In the genomic region with DNA sequence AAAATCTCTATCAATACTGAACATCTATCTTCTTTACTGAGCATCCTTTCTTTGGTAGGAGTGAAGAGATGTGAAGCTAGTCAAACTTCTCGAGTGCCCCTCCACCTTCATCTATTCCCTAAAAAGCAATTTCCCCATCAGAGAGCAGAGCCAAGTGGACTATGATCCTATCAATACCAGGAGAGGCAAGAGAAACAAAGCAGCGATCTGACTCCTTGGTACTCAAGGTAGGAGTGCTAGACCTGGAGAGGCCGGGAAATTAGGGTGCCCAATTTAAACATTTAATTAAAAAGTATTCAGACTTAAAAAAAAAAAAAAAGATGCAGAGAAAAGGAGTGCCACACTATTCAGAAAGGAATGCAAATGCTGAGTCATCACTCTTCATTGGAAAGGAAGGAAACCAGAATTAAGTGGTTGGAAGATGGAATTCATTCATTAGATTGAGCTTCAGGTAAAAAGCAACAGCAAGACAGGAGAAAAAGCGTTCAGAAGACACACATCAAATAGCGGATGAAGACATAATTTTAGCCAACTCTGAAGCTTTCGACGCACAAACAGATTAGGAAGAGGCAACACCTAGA, we compare ENCODE assay signal across 8 cellular contexts. TPM values are rescaled to one million over a fixed set of nuclear protein-coding genes. Genes with fewer than 3 reads are reported as not detected.
DNase-seq lines count a peak whose midpoint lies in the region; ATAC-seq and TF ChIP-seq lines count a peak whose summit lies in the region.

No MANE protein-coding gene starts in this region.

- intact Hi-C loops in ovary (cut with DNase I): loop anchor here in 1 of 4 donors (10.0 kb wide), 1 partner anchor 60 kb away; a partner anchor contains a TSS

- H3K27me3 ChIP-seq in GM06990 (replicated peaks; ENCODE audit: control insufficient read depth, insufficient read depth, low read length) (no peaks in the 10 kb centered on the region), ovary (no peaks in the 10 kb centered on the region)

- ATAC-seq in GM21447 (IDR thresholded peaks at IDR 0.05; ENCODE audit: unreplicated experiment): no peak
- ATAC-seq in GM19455 (IDR thresholded peaks at IDR 0.05; ENCODE audit: unreplicated experiment): no peak

- H3K9me3 ChIP-seq in ovary: no peaks in the 10 kb centered on the region

- peaks cover 3% of the 10 kb centered on the region for H3K4me1 ChIP-seq in ovary (ENCODE audit: insufficient read depth)

- no peak overlapping the region for H3K27ac ChIP-seq in ovary

- TF ChIP-seq CTCF in GM06990 (IDR thresholded peaks at IDR 0.05; ENCODE audit: insufficient read depth, low read length, poor library complexity, severe bottlenecking): no peak
- no peak for TF ChIP-seq CTCF in epithelial cell of proximal tubule (conservative IDR thresholded peaks at IDR 0.05; ENCODE audit: low read depth, low read length)
- TF ChIP-seq CTCF in ovary (IDR thresholded peaks at IDR 0.05): no peak

- H3K4me3 ChIP-seq in GM06990 (replicated peaks; ENCODE audit: low read depth, low read length) (peak overlapping the region; percentile 83), epithelial cell of proximal tubule (ENCODE audit: low read depth, low read length) (peak overlapping the region; percentile 98), ovary (peak overlapping the region; percentile 96)

- H3K36me3 ChIP-seq in GM06990 (ENCODE audit: control insufficient read depth, insufficient read depth, low read length): no peaks in the 10 kb centered on the region; the same call in 1 of the 2 replicates
- no peaks in the 10 kb centered on the region for H3K36me3 ChIP-seq in ovary

- DNase-seq in GM06990 (ENCODE audit: extremely low read depth, insufficient read length) (no peak), epithelial cell of proximal tubule (ENCODE audit: low read depth) (no peak), ovary (no peak), SHP77 treated with DMSO at 0.1 percent for 48 hours (lab: John Stamatoyannopoulos, UW) (no peak), germinal center (ENCODE audit: low spot score) (no peak)

- no peak for TF ChIP-seq POLR2A in ovary (IDR thresholded peaks at IDR 0.05)

- no peak for TF ChIP-seq EP300 in ovary (IDR thresholded peaks at IDR 0.05)

- 9 to 13% (median 11%) methylated on average over 7 of the region's 7 CpGs for WGBS in ovary, 3 donors

TF ChIP-seq in PFSK-1, 5 proteins besides CTCF, POLR2A, EP300 and RAD21:
- TF ChIP-seq SIN3A (IDR thresholded peaks at IDR 0.05; ENCODE audit: borderline replicate concordance, insufficient read depth, low read length) (0 out of 2 replicates have a peak, but pooled peaks have one; percentile 2), TAF1 (IDR thresholded peaks at IDR 0.05; ENCODE audit: borderline replicate concordance, insufficient read depth, low read length) (no peak)

RNA-seq across cellular contexts. Expression of a gene that starts 1.5 kb away (rescaled TPM):
- polyA plus RNA-seq in PFSK-1 (2012; ENCODE audit: insufficient read length, low read depth): 61.3 TPM
- total RNA-seq in epithelial cell of proximal tubule (43.8 and 50.5 TPM in 2 replicates), ovary (100 to 1,000 TPM in 4 of 7 donors, 10 to 100 TPM in 3; 58.9 to 113 (median 110) TPM)
- polyA plus RNA-seq in ovary: 10 to 100 TPM; 48.2 to 99.5 TPM

RNA-seq across cellular contexts. Expression of a gene that starts 52.7 kb away (rescaled TPM):
- polyA plus RNA-seq in PFSK-1 (2012; ENCODE audit: insufficient read length, low read depth): 24.5 TPM
- 85.9 and 95.1 TPM in 2 replicates for total RNA-seq in epithelial cell of proximal tubule
- total RNA-seq in ovary: 10 to 100 TPM in 6 of 7 donors, 1 to 10 TPM in 1; 7.6 to 44.5 (median 15.4) TPM
- 10 to 100 TPM; 57.3 to 63.3 TPM for polyA plus RNA-seq in ovary

RNA-seq across cellular contexts. Expression of a gene that starts 56.0 kb away (rescaled TPM):
- polyA plus RNA-seq in PFSK-1 (2012; ENCODE audit: insufficient read length, low read depth): 46.6 TPM
- total RNA-seq in epithelial cell of proximal tubule (39.1 and 55.1 TPM in 2 replicates), ovary (10 to 100 TPM; 13.7 to 33.5 (median 29.6) TPM)
- polyA plus RNA-seq in ovary: 10 to 100 TPM; 14.4 to 26.9 TPM
